In the genomic region with DNA sequence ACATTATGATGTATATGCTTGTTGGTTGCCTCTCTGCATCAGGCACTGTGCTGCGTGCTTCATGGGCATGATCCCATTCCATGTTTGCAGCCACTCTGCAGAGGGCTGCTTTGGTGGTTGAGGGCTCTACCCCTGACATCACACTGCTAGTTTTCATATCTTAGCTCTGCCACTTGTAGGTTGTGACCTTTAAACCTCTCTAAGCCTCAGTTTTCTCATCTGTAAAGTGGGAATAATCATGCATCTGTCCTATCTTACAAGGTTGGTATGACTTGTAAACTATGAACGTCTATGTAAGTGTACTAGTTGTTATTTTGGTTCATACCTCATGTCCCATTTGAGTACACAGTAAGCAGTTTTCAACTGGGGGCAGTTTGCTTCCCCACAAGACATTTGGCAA, we compare ENCODE assay signal across 20 cellular contexts.
"Had no signal": no experiment of that assay in that cellular context is flagged by ENCODE, and none has a peak within 500 bp of the region (broad histone marks: within the 10 kb centered on the region; RNA-seq: fewer than 3 reads in every experiment).

No MANE protein-coding gene starts in this region.

- H3K27ac ChIP-seq: hepatocyte, pancreas had no signal

- H2AFZ ChIP-seq: hepatocyte had no signal

- H3K4me2 ChIP-seq: hepatocyte had no signal

- H3K4me1 ChIP-seq: pancreas had no signal

- H3K27me3 ChIP-seq: hepatocyte, pancreas had no signal

- H3K79me2 ChIP-seq: hepatocyte had no signal

- H3K27ac Mint-ChIP-seq: nephron; progenitor cell of endocrine pancreas; stimulated activated naive B cell treated with anti-CD40 and anti-IgM and Interleukin-4, amounts not matched to agents 10 μg/mL and 1 μg/mL and 100 μg/mL, for 72 hours; stimulated activated naive CD8-positive, alpha-beta T cell treated with anti-CD3 and anti-CD28 coated beads, Interleukin-15, amount 100 ng/mL, for 72 hours had no signal

- H3K9me3 Mint-ChIP-seq: effector memory CD8-positive, alpha-beta T cell; nephron; stimulated activated naive B cell treated with anti-CD40 and anti-IgM and Interleukin-4, amounts not matched to agents 10 μg/mL and 1 μg/mL and 100 μg/mL, for 72 hours; stimulated activated naive CD8-positive, alpha-beta T cell treated with anti-CD3 and anti-CD28 coated beads, Interleukin-15, amount 100 ng/mL, for 72 hours had no signal

- DNase-seq: effector memory CD8-positive, alpha-beta T cell; erythroblast; foreskin melanocyte; kidney; left ventricle myocardium superior; mesenchymal stem cell; occipital lobe; pancreas; right cardiac atrium; stimulated activated CD4-positive, alpha-beta T cell treated with anti-CD3 and anti-CD28 coated beads, Interleukin-15, amount 100 ng/mL, for 24 hours; stimulated activated CD4-positive, alpha-beta T cell treated with anti-CD3 and anti-CD28 coated beads, Interleukin-1b, Interleukin-23, amount 100 ng/mL, for 48 hours; stimulated activated CD4-positive, alpha-beta T cell treated with anti-CD3 and anti-CD28 coated beads, Interleukin-4, amount 100 ng/mL, for 4 hours; stimulated activated naive B cell treated with anti-CD40 and anti-IgM and Interleukin-4, amounts not matched to agents 10 μg/mL and 1 μg/mL and 100 μg/mL, for 72 hours; stimulated activated naive CD8-positive, alpha-beta T cell treated with anti-CD3 and anti-CD28 coated beads, Interleukin-15, amount 100 ng/mL, for 72 hours; trophoblast cell had no signal

- H3K4me1 Mint-ChIP-seq: stimulated activated naive B cell treated with anti-CD40 and anti-IgM and Interleukin-4, amounts not matched to agents 10 μg/mL and 1 μg/mL and 100 μg/mL, for 72 hours; stimulated activated naive CD8-positive, alpha-beta T cell treated with anti-CD3 and anti-CD28 coated beads, Interleukin-15, amount 100 ng/mL, for 72 hours had no signal

- H3K9me3 ChIP-seq: pancreas had no signal

- H3K4me3 Mint-ChIP-seq: effector memory CD8-positive, alpha-beta T cell; nephron; stimulated activated naive B cell treated with anti-CD40 and anti-IgM and Interleukin-4, amounts not matched to agents 10 μg/mL and 1 μg/mL and 100 μg/mL, for 72 hours; stimulated activated naive CD8-positive, alpha-beta T cell treated with anti-CD3 and anti-CD28 coated beads, Interleukin-15, amount 100 ng/mL, for 72 hours had no signal

- ATAC-seq: effector memory CD8-positive, alpha-beta T cell; left ventricle myocardium superior; right cardiac atrium; stimulated activated naive B cell treated with anti-CD40 and anti-IgM and Interleukin-4, amounts not matched to agents 10 μg/mL and 1 μg/mL and 100 μg/mL, for 72 hours; stimulated activated naive CD8-positive, alpha-beta T cell treated with anti-CD3 and anti-CD28 coated beads, Interleukin-15, amount 100 ng/mL, for 72 hours had no signal

- H3K27me3 Mint-ChIP-seq: effector memory CD8-positive, alpha-beta T cell; progenitor cell of endocrine pancreas; stimulated activated naive B cell treated with anti-CD40 and anti-IgM and Interleukin-4, amounts not matched to agents 10 μg/mL and 1 μg/mL and 100 μg/mL, for 72 hours; stimulated activated naive CD8-positive, alpha-beta T cell treated with anti-CD3 and anti-CD28 coated beads, Interleukin-15, amount 100 ng/mL, for 72 hours had no signal

- H3K4me3 ChIP-seq: hepatocyte, lung, pancreas had no signal

- FAIRE-seq: kidney, pancreas, urothelium cell line had no signal
